Comparison of ENCODE assay signal across 1 cellular context in genomic region chr19:789473-790052, GRCh38.
TF ChIP-seq lines count a peak whose summit lies in the region.

No MANE protein-coding gene starts in this region.

TF ChIP-seq in GM23338, 12 proteins besides CTCF, POLR2A, EP300 and RAD21:
- TF ChIP-seq REST (IDR thresholded peaks at IDR 0.05; ENCODE audit: unreplicated experiment) (no peak), CREB1 (CRISPR knock-in tag; IDR thresholded peaks at IDR 0.05; ENCODE audit: low read depth) (no peak), EZH2 (IDR thresholded peaks at IDR 0.05; ENCODE audit: low read depth, unreplicated experiment) (no peak)
TF ChIP-seq in GM23338: peak in this region for 0.
